23 cellular contexts compared by ENCODE assay signal in the genomic region with DNA sequence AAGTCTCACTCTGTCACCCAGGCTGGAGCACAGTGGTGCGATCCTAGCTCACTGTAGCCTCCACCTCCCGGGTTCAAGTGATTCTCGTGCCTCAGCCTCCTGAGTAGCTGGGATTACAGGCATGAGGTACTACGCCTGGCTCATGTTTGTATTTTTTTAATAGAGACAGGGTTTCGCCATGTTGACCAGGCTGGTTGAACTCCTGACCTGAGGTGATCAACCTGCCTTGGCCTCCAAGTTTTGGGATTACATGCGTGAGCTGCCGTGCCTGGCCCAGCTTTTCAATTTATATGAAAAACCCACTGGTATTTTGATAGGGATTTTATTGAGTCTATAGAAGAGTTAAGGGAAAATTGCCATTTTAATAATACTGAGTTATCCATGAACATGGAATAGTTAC.
"Had no signal": no experiment of that assay in that cellular context is flagged by ENCODE, and none has a peak within 500 bp of the region (broad histone marks: within the 10 kb centered on the region; RNA-seq: fewer than 3 reads in every experiment).

No MANE protein-coding gene starts in this region.

- H3K27ac Mint-ChIP-seq: mesothelial cell of epicardium had no signal

- H3K27me3 ChIP-seq: dorsolateral prefrontal cortex, esophagus muscularis mucosa, foreskin keratinocyte, gastroesophageal sphincter, heart left ventricle, hepatocyte had no signal

- H3K27ac ChIP-seq: coronary artery, dorsolateral prefrontal cortex, esophagus muscularis mucosa, foreskin keratinocyte, gastroesophageal sphincter, heart left ventricle, hepatocyte, left ventricle myocardium inferior, lower lobe of right lung had no signal

- DNase-seq: dermis blood vessel endothelial cell; dorsolateral prefrontal cortex; effector CD4-positive, alpha-beta T cell; effector memory CD4-positive, alpha-beta T cell; foreskin keratinocyte; heart left ventricle; hypothalamus; immature natural killer cell; islet precursor cell; kidney; kidney glomerular epithelial cell; left colon; left ventricle myocardium inferior; lower lobe of right lung; mesenchymal stem cell; mucosa of descending colon; naive B cell had no signal

- H3K27me3 Mint-ChIP-seq: naive B cell had no signal

- H3K4me3 Mint-ChIP-seq: immature natural killer cell, mesothelial cell of epicardium had no signal

- H3K9me3 ChIP-seq: esophagus muscularis mucosa, gastroesophageal sphincter, heart left ventricle, left ventricle myocardium inferior, lower lobe of right lung, mucosa of descending colon had no signal

- H3K4me1 ChIP-seq: esophagus muscularis mucosa, foreskin keratinocyte, gastroesophageal sphincter, lower lobe of right lung had no signal

- H3K9me3 Mint-ChIP-seq: immature natural killer cell, naive B cell had no signal

- H3K4me2 ChIP-seq: hepatocyte had no signal

- FAIRE-seq: endothelial cell of umbilical vein had no signal

- H3K4me1 Mint-ChIP-seq: mesothelial cell of epicardium had no signal

- H2AFZ ChIP-seq: hepatocyte had no signal

- H3K4me3 ChIP-seq: coronary artery, dorsolateral prefrontal cortex, esophagus muscularis mucosa, gastroesophageal sphincter, heart left ventricle, hepatocyte, left ventricle myocardium inferior, lower lobe of right lung, mucosa of descending colon had no signal

- ATAC-seq: foreskin keratinocyte, gastroesophageal sphincter, heart left ventricle, left colon, lower lobe of right lung, mucosa of descending colon had no signal
